ENCODE assay signal across 8 cellular contexts in genomic region chr11:69048718-69049489, GRCh38. TPM values are rescaled to one million over a fixed set of nuclear protein-coding genes. Genes with fewer than 3 reads are reported as not detected.
A peak's percentile ranks its signal among the peaks of the same experiment; 100 is the strongest.
DNase-seq lines count a peak whose midpoint lies in the region; ATAC-seq, FAIRE-seq and TF ChIP-seq lines count a peak whose summit lies in the region.

Gene TPCN2, plus strand, starts transcription at chr11:69048932. Its CDS starts 66 bp downstream, at chr11:69048998.

- peak within 1 kb of the TSS; percentile 95 for H2AFZ ChIP-seq in H1 (ENCODE audit: low read length)

- H3K23me2 ChIP-seq in H1 (ENCODE audit: low read depth, low read length): no peaks in the 10 kb centered on the region; the same call in 1 of the 2 replicates

- H4K20me1 ChIP-seq in H1 (replicated peaks in 1 of 2; ENCODE audit: control insufficient read depth in 1 of 2, insufficient read depth in 2 of 2, low read length in 2 of 2): peaks cover 6 to 11% of the 10 kb centered on the region in 2 experiments

- WGBS in H1 (ENCODE audit: extremely low coverage in 1 of 2, insufficient coverage in 1 of 2, insufficient read length in 1 of 2, insufficient replicate concordance in 2 of 2, low coverage in 1 of 2, low lambda C conversion rate in 2 of 2, missing lambda C conversion rate in 1 of 2), 2 experiments: 1% methylated on average over 32 of the region's 76 CpGs; no CpG with 5 or more reads in 1 of the 2 experiments
- no CpG with 5 or more reads among the region's 76 CpGs for WGBS in mesendoderm (ENCODE audit: extremely low coverage, insufficient coverage, low lambda C conversion rate)

- peak within 1 kb of the TSS; percentile 41; the same call in 1 of the 2 replicates for H3K27ac ChIP-seq in H1 (ENCODE audit: low read depth, low read length)
- peak within 1 kb of the TSS; percentile 49 for H3K27ac ChIP-seq in mesendoderm (ENCODE audit: low read depth, low read length)

- POLR2A ChIA-PET in H1 (lab: Charles Lee; ENCODE audit: partially characterized antibody): interaction anchor here (0.7 to 2.2 kb wide), 9 partner anchors 9 to 48 kb away, joined by 3 to 6 read pairs (median 3); partner anchors contain the start of gene MRGPRF

- H3K4me3 ChIP-seq in H1 (ENCODE audit: extremely low read depth in 1 of 4, insufficient read depth in 2 of 4, low read depth in 3 of 4, low read length in 4 of 4) (peak within 1 kb of the TSS; percentile 67 to 89 (median 77)), mesendoderm (ENCODE audit: low read length) (peak within 1 kb of the TSS; percentile 61)

- H2BK15ac ChIP-seq in H1 (ENCODE audit: low read length) (no peak within 1 kb of the TSS; the same call in 1 of the 2 replicates), mesendoderm (replicated peaks; ENCODE audit: low read depth) (no peak within 1 kb of the TSS)

- H3K79me1 ChIP-seq in H1 (ENCODE audit: low read depth, low read length) (peaks cover 10% of the 10 kb centered on the region), mesendoderm (ENCODE audit: low read length) (peaks cover 12% of the 10 kb centered on the region)

- peaks cover 0 to 15% (median 3%) of the 10 kb centered on the region in 4 experiments; a peak in 4 of 7 replicates for H3K4me1 ChIP-seq in H1 (replicated peaks in 1 of 4; ENCODE audit: control insufficient read depth in 3 of 4, insufficient read depth in 4 of 4, low read length in 3 of 4)
- peaks cover 3% of the 10 kb centered on the region for H3K4me1 ChIP-seq in mesendoderm (ENCODE audit: control insufficient read depth, low read depth, low read length)

- no peak for TF ChIP-seq EP300 in H1 (IDR thresholded peaks at IDR 0.05; ENCODE audit: borderline replicate concordance in 1 of 2, low read depth in 2 of 2, low read length in 2 of 2)

- peak within 1 kb of the TSS; percentile 24 to 85 (median 71); a peak in 6 of 7 replicates for H3K9ac ChIP-seq in H1 (replicated peaks in 1 of 4; ENCODE audit: extremely low read depth in 1 of 4, low read depth in 3 of 4, low read length in 3 of 4)
- H3K9ac ChIP-seq in mesendoderm (ENCODE audit: low read length): peak within 1 kb of the TSS; percentile 88

- H3K56ac ChIP-seq in H1 (replicated peaks; ENCODE audit: insufficient read length, low read depth, low read length) (no peak within 1 kb of the TSS), mesendoderm (ENCODE audit: low read length) (peak within 1 kb of the TSS; percentile 89)

- H3K4me2 ChIP-seq in H1 (ENCODE audit: insufficient read depth in 1 of 2, low read depth in 2 of 2, low read length in 2 of 2) (peak within 1 kb of the TSS; percentile 76 to 79), mesendoderm (ENCODE audit: low read length) (peak within 1 kb of the TSS; percentile 32)

- H3K79me2 ChIP-seq in H1 (ENCODE audit: control insufficient read depth in 1 of 2, insufficient read depth in 2 of 2, low read length in 2 of 2): peaks cover 7 to 40% of the 10 kb centered on the region in 2 experiments; a peak in 3 of 4 replicates
- peaks cover 28% of the 10 kb centered on the region for H3K79me2 ChIP-seq in mesendoderm (ENCODE audit: control insufficient read depth, insufficient read depth, low read length)

- no peaks in the 10 kb centered on the region for H3K9me3 ChIP-seq in H1 (ENCODE audit: insufficient read depth in 2 of 2, low read depth in 1 of 2, low read length in 1 of 2)

- no peak within 1 kb of the TSS for H3K23ac ChIP-seq in H1 (ENCODE audit: insufficient read length)
- H3K23ac ChIP-seq in mesendoderm (ENCODE audit: low read length): peak within 1 kb of the TSS; percentile 73

- peak within 1 kb of the TSS; percentile 26; the same call in 1 of the 2 replicates for H2BK5ac ChIP-seq in H1 (ENCODE audit: low read depth, low read length)
- no peak within 1 kb of the TSS for H2BK5ac ChIP-seq in mesendoderm (ENCODE audit: low read length)

- H4K91ac ChIP-seq in H1 (replicated peaks; ENCODE audit: insufficient read length, low read length): peak within 1 kb of the TSS; percentile 61

- peak within 1 kb of the TSS; percentile 64 for H2BK12ac ChIP-seq in H1 (ENCODE audit: low read depth, low read length)

- FAIRE-seq in H1 (lab: Jason Lieb, UNC): peak; percentile 7

- ATAC-seq in GM21367 (IDR thresholded peaks at IDR 0.05; ENCODE audit: unreplicated experiment): peak; percentile 77

- H3K18ac ChIP-seq in H1 (ENCODE audit: extremely low read depth, low read length) (no peak within 1 kb of the TSS; the same call in 1 of the 2 replicates), mesendoderm (ENCODE audit: low read length) (peak within 1 kb of the TSS; percentile 62)

- H4K5ac ChIP-seq in H1 (ENCODE audit: insufficient read length, low read depth, low read length) (peak within 1 kb of the TSS; percentile 30), mesendoderm (ENCODE audit: low read length) (no peak within 1 kb of the TSS)

- CTCF ChIA-PET in H1 (lab: Charles Lee; ENCODE audit: partially characterized antibody): interaction anchor here (0.9 to 1.0 kb wide), 3 partner anchors 16 to 1579 kb away, joined by 3 read pairs; no protein-coding TSS in a partner anchor

- 0 out of 4 replicates have a peak, but pooled peaks of 1 of the 2 experiments have one; percentile 3 for TF ChIP-seq RAD21 in H1 (IDR thresholded peaks at IDR 0.05 in 1 of 2, conservative IDR thresholded peaks at IDR 0.05 in 1 of 2; ENCODE audit: low read depth in 2 of 2, low read length in 2 of 2)

- H2BK120ac ChIP-seq in H1 (replicated peaks; ENCODE audit: low read depth, low read length) (no peak within 1 kb of the TSS), mesendoderm (ENCODE audit: low read depth, low read length) (no peak within 1 kb of the TSS)

- TF ChIP-seq POLR2A in H1 (IDR thresholded peaks at IDR 0.05; ENCODE audit: control extremely low read depth in 1 of 2, low read depth in 2 of 2, low read length in 2 of 2): peak in 1 of 2 experiments; percentile 69; a peak in 1 of 3 replicates

- H3K14ac ChIP-seq in H1 (ENCODE audit: insufficient read length): no peak within 1 kb of the TSS

- DNase-seq in COR-L47 (lab: John Stamatoyannopoulos, UW) (peak; percentile 90), HUDEP-2 (lab: John Stamatoyannopoulos, UW; ENCODE audit: unreplicated experiment in 76 of 76) (peak in 73 of 76 experiments; percentile 24 to 93 (median 85)), NOMO-1 treated with dmso at 0.1 percent for 144 hours (lab: John Stamatoyannopoulos, UW; ENCODE audit: unreplicated experiment) (peak; percentile 92), H1 (ENCODE audit: low read depth in 1 of 2, low spot score in 2 of 2) (peak; percentile 93 to 98), mesendoderm (peak; percentile 98)
- DNase-seq in activated CD8-positive, alpha-beta memory T cell treated with anti-CD3 and anti-CD28 coated beads for 48 hours (ENCODE audit: low read depth in 2 of 3, low spot score in 2 of 3): peak; percentile 63 to 82 (median 77)
- peak; percentile 82 for DNase-seq in stimulated activated CD8-positive, alpha-beta memory T cell treated with anti-CD3 and anti-CD28 coated beads, Interleukin-12 subunit alpha, Interleukin-12 subunit beta, amount 100 ng/mL, for 4 hours (ENCODE audit: low read depth)

- 0 out of 2 replicates have a peak within 1 kb of the TSS, but pooled peaks have one; percentile 8 for H2AK5ac ChIP-seq in H1 (ENCODE audit: low read depth, low read length)
- no peak within 1 kb of the TSS for H2AK5ac ChIP-seq in mesendoderm (ENCODE audit: low read length)

- H3K27me3 ChIP-seq in H1 (replicated peaks in 1 of 4; ENCODE audit: control insufficient read depth in 3 of 4, extremely low read depth in 1 of 4, insufficient read depth in 3 of 4, low read length in 3 of 4) (no peaks in the 10 kb centered on the region), mesendoderm (ENCODE audit: insufficient read depth, low read length, poor library complexity) (no peaks in the 10 kb centered on the region)

- no peak within 1 kb of the TSS; the same call in 1 of the 2 replicates for H2BK20ac ChIP-seq in H1 (ENCODE audit: low read length)

- H3K36me3 ChIP-seq in H1 (ENCODE audit: control insufficient read depth in 2 of 4, insufficient read depth in 4 of 4, low read length in 3 of 4): peaks cover 0 to under 1% (median 0%) of the 10 kb centered on the region in 4 experiments; a peak in 1 of 8 replicates
- H3K36me3 ChIP-seq in mesendoderm (ENCODE audit: control insufficient read depth, insufficient read depth, low read length): no peaks in the 10 kb centered on the region

- no peak within 1 kb of the TSS for H3K4ac ChIP-seq in H1 (replicated peaks; ENCODE audit: insufficient read length, low read depth, low read length)
- peak within 1 kb of the TSS; percentile 84 for H3K4ac ChIP-seq in mesendoderm (ENCODE audit: low read depth, low read length)

- peak within 1 kb of the TSS; percentile 86 for H4K8ac ChIP-seq in H1 (ENCODE audit: extremely low read depth, insufficient read depth, low read length)
- H4K8ac ChIP-seq in mesendoderm (ENCODE audit: low read depth, low read length): no peak within 1 kb of the TSS

- TF ChIP-seq CTCF in H1 (IDR thresholded peaks at IDR 0.05; ENCODE audit: control extremely low read depth in 1 of 3, insufficient read depth in 1 of 3, low read depth in 1 of 3, low read length in 3 of 3): no peak

TF ChIP-seq in H1, 55 proteins besides CTCF, POLR2A, EP300 and RAD21 (continues in another document):
- TF ChIP-seq MAX (IDR thresholded peaks at IDR 0.05) (0 out of 2 replicates have a peak, but pooled peaks have one; percentile 26), ASH2L (IDR thresholded peaks at IDR 0.05; ENCODE audit: low read length) (peak; percentile 62), HDAC2 (IDR thresholded peaks at IDR 0.05; ENCODE audit: borderline replicate concordance in 1 of 2, low read depth in 2 of 2, low read length in 2 of 2) (0 out of 4 replicates have a peak, but pooled peaks of 1 of the 2 experiments have one; percentile 48), BACH1 (IDR thresholded peaks at IDR 0.05; ENCODE audit: low read length) (peak; percentile 67), CTBP2 (IDR thresholded peaks at IDR 0.05; ENCODE audit: borderline replicate concordance, insufficient read depth, insufficient read length, low read length) (no peak), CREB1 (IDR thresholded peaks at IDR 0.05) (peak; percentile 82), KDM4A (IDR thresholded peaks at IDR 0.05; ENCODE audit: low read depth, low read length, severe bottlenecking) (peak; percentile 61)

RNA-seq across cellular contexts. Expression of gene TPCN2, which starts in this region (rescaled TPM):
- total RNA-seq in H1 (2021; fragmentation: NEBNext Ultra II Directional; extraction: Animal tissue kit (Norgen Biotek cat#: 25700)): 16.3 and 18.6 TPM in 2 replicates
- polyA plus RNA-seq in H1 (2011; rRNA removed): 9.7 and 16.8 TPM in 2 replicates
- 10.5 TPM for polyA plus RNA-seq in H1 (2011; cell fraction: cytosol; rRNA removed)
- polyA plus RNA-seq in H1 (2011; cell fraction: nucleus; rRNA removed): 68.1 TPM
- polyA plus RNA-seq in H1 (2012, experiment 1 of 2): 9.3 to 14.4 TPM (median 12.9 TPM) in 4 replicates
- 9.0 TPM for polyA plus RNA-seq in H1 (2012, experiment 2 of 2)
- polyA plus RNA-seq in H1 (2013, experiment 1 of 2): 15.5 TPM
- 14.1 TPM for polyA plus RNA-seq in H1 (2013, experiment 2 of 2)
- 12.6 and 14.2 TPM in 2 replicates for polyA minus RNA-seq in H1 (2011; rRNA and poly(A)+ RNA removed)
- 8.7 TPM for polyA minus RNA-seq in H1 (2011; cell fraction: cytosol; rRNA and poly(A)+ RNA removed)
- polyA minus RNA-seq in H1 (2011; cell fraction: nucleus; rRNA and poly(A)+ RNA removed): 23.8 TPM
- polyA plus RNA-seq in mesendoderm (2013, experiment 1 of 2): 10.7 TPM
- 11.4 TPM for polyA plus RNA-seq in mesendoderm (2013, experiment 2 of 2)

Comparison
In these comparisons a context has a peak if more than half of its experiments do, and no peak if none do; other contexts are left out.
1. Peak in every context shown above with its lines: DNase-seq, ATAC-seq, H3K4me3 ChIP-seq and H3K27ac ChIP-seq.